ENCODE assay signal across 15 cellular contexts in the genomic region with DNA sequence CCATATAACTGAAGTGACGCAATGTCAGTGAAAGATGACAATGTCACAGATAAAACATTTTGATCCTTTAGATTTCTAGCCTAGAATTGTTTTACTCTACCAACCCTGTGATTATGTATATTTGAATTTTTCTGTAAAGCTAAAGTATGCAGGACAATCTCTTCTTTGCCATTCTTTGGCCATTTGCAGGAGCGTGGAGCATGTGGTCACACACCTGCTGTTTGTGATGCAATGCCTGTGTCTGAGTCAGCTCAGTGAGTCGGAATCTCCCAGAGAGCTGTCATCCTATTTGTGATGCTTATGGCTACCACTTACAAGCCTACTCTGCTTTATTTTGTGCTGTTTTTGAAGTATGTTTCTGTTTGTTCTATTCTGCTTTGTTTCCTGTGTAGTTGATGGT.
DNase-seq lines count a peak whose midpoint lies in the region; ATAC-seq lines count a peak whose summit lies in the region.
"Had no signal": no experiment of that assay in that cellular context is flagged by ENCODE, and none has a peak within 500 bp of the region (broad histone marks: within the 10 kb centered on the region; RNA-seq: fewer than 3 reads in every experiment).

No MANE protein-coding gene starts in this region.

- H3K4me1 ChIP-seq in HUES48 (ENCODE audit: control insufficient read depth, insufficient read depth, low read length), result peaks cover 7% of the 10 kb centered on the region; the same call in 1 of the 2 replicates
- H3K4me1 ChIP-seq: gastroesophageal sphincter, tibial nerve had no signal

- H3K4me3 ChIP-seq in HUES48 (ENCODE audit: low read depth, low read length), result no peak overlapping the region
- H3K4me3 ChIP-seq: gastroesophageal sphincter, tibial nerve had no signal

- no peak overlapping the region for H3K4me3 Mint-ChIP-seq in T-helper 2 cell treated with Interferon-gamma antibody and Interleukin-4, amounts not matched to agents 5 μg/mL and 100 μg/mL, for 36 hours
- H3K4me3 Mint-ChIP-seq in activated CD4-positive, alpha-beta memory T cell treated with anti-CD3 and anti-CD28 coated beads, Interleukin-2, amount 10 ng/mL, durations not matched to agents 7 days and 5 days, result no peak overlapping the region
- H3K4me3 Mint-ChIP-seq: brain had no signal

- H3K27ac ChIP-seq in HUES48 (ENCODE audit: low read depth, low read length), result peak overlapping the region; percentile 4
- H3K27ac ChIP-seq: gastroesophageal sphincter, tibial nerve had no signal

- no peaks in the 10 kb centered on the region for H3K36me3 ChIP-seq in HUES48 (ENCODE audit: control insufficient read depth, insufficient read depth, low read length)
- H3K36me3 ChIP-seq: gastroesophageal sphincter, tibial nerve had no signal

- no peaks in the 10 kb centered on the region for H3K9me3 ChIP-seq in HUES48 (ENCODE audit: control insufficient read depth, insufficient read depth, low read length)
- H3K9me3 ChIP-seq: gastroesophageal sphincter, tibial nerve had no signal

- H3K9ac ChIP-seq in HUES48 (ENCODE audit: low read depth, low read length), result no peak overlapping the region

- H3K36me3 Mint-ChIP-seq in T-helper 2 cell treated with Interferon-gamma antibody and Interleukin-4, amounts not matched to agents 5 μg/mL and 100 μg/mL, for 36 hours (ENCODE audit: low read depth), result no peaks in the 10 kb centered on the region
- H3K36me3 Mint-ChIP-seq in activated CD4-positive, alpha-beta memory T cell treated with anti-CD3 and anti-CD28 coated beads, Interleukin-2, amount 10 ng/mL, durations not matched to agents 7 days and 5 days (ENCODE audit: low read depth), result no peaks in the 10 kb centered on the region
- H3K36me3 Mint-ChIP-seq: brain had no signal

- POLR2A ChIA-PET in activated CD4-positive, alpha-beta memory T cell treated with anti-CD3 and anti-CD28 coated beads, Interleukin-2, amount 10 ng/mL, durations not matched to agents 7 days and 5 days (lab: Charles Lee), result no interaction called here

- H3K9me3 Mint-ChIP-seq in T-helper 2 cell treated with Interferon-gamma antibody and Interleukin-4, amounts not matched to agents 5 μg/mL and 100 μg/mL, for 36 hours, result no peaks in the 10 kb centered on the region
- no peaks in the 10 kb centered on the region for H3K9me3 Mint-ChIP-seq in activated CD4-positive, alpha-beta memory T cell treated with anti-CD3 and anti-CD28 coated beads, Interleukin-2, amount 10 ng/mL, durations not matched to agents 7 days and 5 days
- H3K9me3 Mint-ChIP-seq: brain had no signal

- no peaks in the 10 kb centered on the region for H3K27me3 ChIP-seq in HUES48 (ENCODE audit: control insufficient read depth, insufficient read depth, low read length)
- H3K27me3 ChIP-seq: gastroesophageal sphincter, tibial nerve had no signal

- H3K27ac Mint-ChIP-seq in T-helper 2 cell treated with Interferon-gamma antibody and Interleukin-4, amounts not matched to agents 5 μg/mL and 100 μg/mL, for 36 hours, result no peak overlapping the region
- H3K27ac Mint-ChIP-seq in activated CD4-positive, alpha-beta memory T cell treated with anti-CD3 and anti-CD28 coated beads, Interleukin-2, amount 10 ng/mL, durations not matched to agents 7 days and 5 days, result no peak overlapping the region

- ATAC-seq in HG02973 (IDR thresholded peaks at IDR 0.05; ENCODE audit: unreplicated experiment), result no peak
- ATAC-seq in GM21360 (IDR thresholded peaks at IDR 0.05; ENCODE audit: unreplicated experiment), result no peak
- ATAC-seq: gastroesophageal sphincter had no signal

- H3K27me3 Mint-ChIP-seq in T-helper 2 cell treated with Interferon-gamma antibody and Interleukin-4, amounts not matched to agents 5 μg/mL and 100 μg/mL, for 36 hours (ENCODE audit: low read depth), result no peaks in the 10 kb centered on the region
- H3K27me3 Mint-ChIP-seq in activated CD4-positive, alpha-beta memory T cell treated with anti-CD3 and anti-CD28 coated beads, Interleukin-2, amount 10 ng/mL, durations not matched to agents 7 days and 5 days, result no peaks in the 10 kb centered on the region

- DNase-seq in DMS53 treated with DMSO at 0.1 percent for 48 hours (lab: John Stamatoyannopoulos, UW; ENCODE audit: unreplicated experiment), result peak; percentile 55
- DNase-seq in amniotic epithelial cell (ENCODE audit: low read depth), result peak; percentile 0
- DNase-seq in iPS-NIHi7 (ENCODE audit: extremely low spot score), result peak; percentile 26
- no peak for DNase-seq in T-helper 2 cell treated with Interferon-gamma antibody and Interleukin-4, amounts not matched to agents 5 μg/mL and 100 μg/mL, for 36 hours (ENCODE audit: low spot score)
- no peak for DNase-seq in activated CD4-positive, alpha-beta memory T cell treated with anti-CD3 and anti-CD28 coated beads, Interleukin-2, amount 10 ng/mL, durations not matched to agents 7 days and 5 days
- DNase-seq: activated CD4-positive, alpha-beta T cell treated with anti-CD3 and anti-CD28 coated beads, Interleukin-2, amount 50 U/mL, for 48 hours; DMS153; effector CD8-positive, alpha-beta T cell; NCI-H446 treated with DMSO at 0.1 percent for 48 hours had no signal

- H3K4me1 Mint-ChIP-seq in T-helper 2 cell treated with Interferon-gamma antibody and Interleukin-4, amounts not matched to agents 5 μg/mL and 100 μg/mL, for 36 hours (ENCODE audit: low read depth), result no peaks in the 10 kb centered on the region
- no peaks in the 10 kb centered on the region for H3K4me1 Mint-ChIP-seq in activated CD4-positive, alpha-beta memory T cell treated with anti-CD3 and anti-CD28 coated beads, Interleukin-2, amount 10 ng/mL, durations not matched to agents 7 days and 5 days

- CTCF ChIA-PET in activated CD4-positive, alpha-beta memory T cell treated with anti-CD3 and anti-CD28 coated beads, Interleukin-2, amount 10 ng/mL, durations not matched to agents 7 days and 5 days (lab: Charles Lee), result no interaction called here

Comparison
In these comparisons a context has a peak if more than half of its experiments do, and no peak if none do; other contexts are left out.
1. DNase-seq: peak in DMS53 treated with DMSO at 0.1 percent for 48 hours (single experiment), amniotic epithelial cell (single experiment) and iPS-NIHi7 (single experiment); none in T-helper 2 cell treated with Interferon-gamma antibody and Interleukin-4, amounts not matched to agents 5 μg/mL and 100 μg/mL, for 36 hours (single experiment) and activated CD4-positive, alpha-beta memory T cell treated with anti-CD3 and anti-CD28 coated beads, Interleukin-2, amount 10 ng/mL, durations not matched to agents 7 days and 5 days (single experiment).